19 cellular contexts compared by ENCODE assay signal in the genomic region with DNA sequence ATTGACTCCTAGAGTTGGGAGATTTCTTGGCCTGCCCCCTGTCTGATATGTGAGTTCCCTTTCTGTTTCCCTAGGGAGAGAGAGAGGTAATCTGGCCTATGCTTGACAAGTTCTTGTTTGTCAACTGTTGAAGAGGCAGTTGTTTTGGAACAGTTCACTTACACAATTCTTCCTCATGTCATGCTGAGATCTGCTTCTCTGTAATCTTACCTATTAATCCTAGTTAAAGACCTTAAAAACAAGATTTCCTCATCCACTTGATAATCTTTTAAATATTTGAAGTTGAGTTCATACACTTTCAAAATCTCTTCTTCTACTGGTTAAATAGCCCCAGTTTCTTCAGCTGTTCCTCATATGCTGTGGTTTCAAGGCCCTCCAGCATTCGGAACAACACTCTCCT.
"Had no signal": no experiment of that assay in that cellular context is flagged by ENCODE, and none has a peak within 500 bp of the region (broad histone marks: within the 10 kb centered on the region; RNA-seq: fewer than 3 reads in every experiment).

No MANE protein-coding gene starts in this region.

- H3K4me3 ChIP-seq: gastroesophageal sphincter, left ventricle myocardium inferior, lower lobe of right lung, right atrium auricular region, sigmoid colon, suprapubic skin, thyroid gland had no signal

- H3K4me1 ChIP-seq: gastroesophageal sphincter, left ventricle myocardium inferior, lower lobe of right lung, right atrium auricular region, sigmoid colon, suprapubic skin, thyroid gland had no signal

- DNase-seq: effector memory CD4-positive, alpha-beta T cell; immature natural killer cell; kidney; left cardiac atrium; left ventricle myocardium inferior; lower lobe of right lung; mesenchymal stem cell; midbrain; naive thymus-derived CD4-positive, alpha-beta T cell; posterior cingulate gyrus; sigmoid colon; small intestine; stimulated activated CD4-positive, alpha-beta T cell treated with anti-CD3 and anti-CD28 coated beads, Interleukin-12 subunit alpha, Interleukin-12 subunit beta, amount 100 ng/mL, for 4 hours; stimulated activated naive CD4-positive, alpha-beta T cell treated with Interleukin-2 at 50 U/mL for 16 hours; thyroid gland had no signal

- H3K9me3 ChIP-seq: gastroesophageal sphincter, left ventricle myocardium inferior, lower lobe of right lung, right atrium auricular region, sigmoid colon, suprapubic skin, thyroid gland had no signal

- ATAC-seq: esophagus mucosa; gastroesophageal sphincter; left cardiac atrium; lower lobe of right lung; naive thymus-derived CD4-positive, alpha-beta T cell had no signal
